ENCODE assay signal across 26 cellular contexts in genomic region chr1:228071839-228072657, GRCh38. TPM values are rescaled to one million over a fixed set of nuclear protein-coding genes. Genes with fewer than 3 reads are reported as not detected.
DNase-seq lines count a peak whose midpoint lies in the region; ATAC-seq, FAIRE-seq and TF ChIP-seq lines count a peak whose summit lies in the region.
"Had no signal": no experiment of that assay in that cellular context is flagged by ENCODE, and none has a peak within 500 bp of the region (broad histone marks: within the 10 kb centered on the region; RNA-seq: fewer than 3 reads in every experiment).

No MANE protein-coding gene starts in this region.

- H3K36me3 ChIP-seq in HEK293 (ENCODE audit: control insufficient read depth in 2 of 2, insufficient read depth in 1 of 2, low read length in 2 of 2) (no peaks in the 10 kb centered on the region), GM12878 (ENCODE audit: control insufficient read depth in 2 of 2, insufficient read depth in 2 of 2, low read length in 1 of 2) (no peaks in the 10 kb centered on the region), spleen (no peaks in the 10 kb centered on the region)
- H3K36me3 ChIP-seq: breast epithelium, neural progenitor cell, thyroid gland had no signal

- no peak for TF ChIP-seq POLR2A in GM12878 (IDR thresholded peaks at IDR 0.05; ENCODE audit: low read depth, low read length)
- TF ChIP-seq POLR2A in spleen (IDR thresholded peaks at IDR 0.05), result no peak

- no peaks in the 10 kb centered on the region for H3K9me3 Mint-ChIP-seq in activated T-cell treated with anti-CD3 and anti-CD28 coated beads, Interleukin-2, amount 50 U/mL, for 4 hours
- no peaks in the 10 kb centered on the region for H3K9me3 Mint-ChIP-seq in activated T-cell treated with anti-CD3 and anti-CD28 coated beads, Interleukin-2, amount 50 U/mL, for 24 hours
- H3K9me3 Mint-ChIP-seq: CD4-positive, CD25-positive, alpha-beta regulatory T cell; mesothelial cell of epicardium; neural progenitor cell had no signal

- H3K27me3 ChIP-seq in GM12878 (replicated peaks in 1 of 2; ENCODE audit: control insufficient read depth in 2 of 2, insufficient read depth in 2 of 2, low read length in 1 of 2), result no peaks in the 10 kb centered on the region
- H3K27me3 ChIP-seq in spleen (replicated peaks in 1 of 7), result peaks cover 0 to 34% (median 4%) of the 10 kb centered on the region in 7 donors
- H3K27me3 ChIP-seq: thyroid gland had no signal

- no peaks in the 10 kb centered on the region for H3K36me3 Mint-ChIP-seq in activated T-cell treated with anti-CD3 and anti-CD28 coated beads, Interleukin-2, amount 50 U/mL, for 4 hours (ENCODE audit: insufficient read depth)
- no peaks in the 10 kb centered on the region for H3K36me3 Mint-ChIP-seq in activated T-cell treated with anti-CD3 and anti-CD28 coated beads, Interleukin-2, amount 50 U/mL, for 24 hours (ENCODE audit: low read depth)
- H3K36me3 Mint-ChIP-seq: CD4-positive, CD25-positive, alpha-beta regulatory T cell; mesothelial cell of epicardium; neural progenitor cell had no signal

- SMC1A ChIA-PET in GM12878 (lab: Charles Lee; ENCODE audit: uncharacterized antibody, unreplicated experiment), result no interaction called here

- H3K4me3 Mint-ChIP-seq in activated T-cell treated with anti-CD3 and anti-CD28 coated beads, Interleukin-2, amount 50 U/mL, for 4 hours, result no peak overlapping the region
- no peak overlapping the region for H3K4me3 Mint-ChIP-seq in activated T-cell treated with anti-CD3 and anti-CD28 coated beads, Interleukin-2, amount 50 U/mL, for 24 hours
- H3K4me3 Mint-ChIP-seq: CD4-positive, CD25-positive, alpha-beta regulatory T cell; mesothelial cell of epicardium; neural progenitor cell had no signal

- CTCF ChIA-PET in HEK293 (lab: Yijun Ruan, JAX) (no interaction called here), GM12878 (lab: Yijun Ruan, JAX) (no interaction called here)

- H2AFZ ChIP-seq in GM12878 (ENCODE audit: control insufficient read depth, low read depth, low read length), result no peak overlapping the region
- H2AFZ ChIP-seq: neural progenitor cell had no signal

- no peak overlapping the region for H3K27ac Mint-ChIP-seq in activated T-cell treated with anti-CD3 and anti-CD28 coated beads, Interleukin-2, amount 50 U/mL, for 24 hours
- H3K27ac Mint-ChIP-seq: CD4-positive, CD25-positive, alpha-beta regulatory T cell; mesothelial cell of epicardium; neural progenitor cell had no signal

- no peaks in the 10 kb centered on the region for H3K79me2 ChIP-seq in GM12878 (ENCODE audit: control insufficient read depth, insufficient read depth, low read length)

- H4K20me1 ChIP-seq in GM12878 (ENCODE audit: control insufficient read depth, insufficient read depth), result no peaks in the 10 kb centered on the region

- H3K4me3 ChIP-seq in HEK293 (ENCODE audit: low read depth, low read length), result no peak overlapping the region
- no peak overlapping the region for H3K4me3 ChIP-seq in GM12878
- no peak overlapping the region for H3K4me3 ChIP-seq in spleen
- H3K4me3 ChIP-seq: breast epithelium, neural progenitor cell, psoas muscle, smooth muscle cell, thyroid gland had no signal

- TF ChIP-seq CTCF in HEK293 (tag by site-specific recombination; IDR thresholded peaks at IDR 0.05) (peak; percentile 65; the same call in 1 of the 2 replicates), GM12878 (IDR thresholded peaks at IDR 0.05 in 2 of 3, conservative IDR thresholded peaks at IDR 0.05 in 1 of 3; ENCODE audit: control insufficient read depth in 2 of 3, extremely low read depth in 1 of 3, insufficient read depth in 1 of 3, low read depth in 3 of 3, low read length in 3 of 3) (0 out of 6 replicates have a peak, but pooled peaks of 1 of the 3 experiments have one; percentile 7), spleen (IDR thresholded peaks at IDR 0.05 in 8 of 11, conservative IDR thresholded peaks at IDR 0.05 in 3 of 11) (no peak)

- ATAC-seq in activated T-cell treated with anti-CD3 and anti-CD28 coated beads, Interleukin-2, amount 50 U/mL, for 4 hours, result peak; percentile 18 to 32
- peak; percentile 58 for ATAC-seq in GM12878
- no peak for ATAC-seq in left colon

- TF ChIP-seq EP300 in GM12878 (IDR thresholded peaks at IDR 0.05; ENCODE audit: borderline replicate concordance in 1 of 2, control insufficient read depth in 1 of 2, low read depth in 2 of 2, low read length in 2 of 2), result no peak

- RAD21 ChIA-PET in GM12878 (lab: Charles Lee; ENCODE audit: unreplicated experiment), result no interaction called here

- H3K4me2 ChIP-seq in GM12878 (ENCODE audit: control insufficient read depth, insufficient read depth), result no peak overlapping the region
- H3K4me2 ChIP-seq: neural progenitor cell, smooth muscle cell had no signal

- POLR2A ChIA-PET in HEK293 (lab: Yijun Ruan, JAX) (no interaction called here), GM12878 (lab: Charles Lee) (no interaction called here)

- WGBS in GM12878 (ENCODE audit: insufficient coverage, insufficient replicate concordance, low lambda C conversion rate, missing lambda C conversion rate), result 16% methylated on average over 7 of the region's 7 CpGs
- 55 to 67% (median 64%) methylated on average over 6 to 7 of the region's 7 CpGs for WGBS in spleen, 5 donors

- FAIRE-seq in GM12878 (lab: Jason Lieb, UNC), result no peak
- FAIRE-seq: kidney had no signal

- H3K4me1 ChIP-seq in HEK293 (ENCODE audit: control insufficient read depth, insufficient read depth, low read length) (no peaks in the 10 kb centered on the region), GM12878 (ENCODE audit: control insufficient read depth, insufficient read depth, low read length) (no peaks in the 10 kb centered on the region), spleen (peaks cover 0 to 9% (median 0%) of the 10 kb centered on the region in 6 donors)
- H3K4me1 ChIP-seq: breast epithelium, psoas muscle had no signal

- BruUV-seq in GM12878 (replicated peaks; lab: Mats Ljungman, UMichigan), result no TSS peak

- H3K9ac ChIP-seq in GM12878 (ENCODE audit: control insufficient read depth, insufficient read depth, low read length), result no peak overlapping the region
- H3K9ac ChIP-seq: neural progenitor cell had no signal

- DNase-seq in activated T-cell treated with anti-CD3 and anti-CD28 coated beads, Interleukin-2, amount 50 U/mL, for 4 hours, result no peak
- DNase-seq in activated T-cell treated with anti-CD3 and anti-CD28 coated beads, Interleukin-2, amount 50 U/mL, for 24 hours, result no peak
- DNase-seq in GM12878 (ENCODE audit: low read depth, low spot score) (no peak), spleen (peak; percentile 39), left colon (no peak), NCI-H524 treated with DMSO at 0.1 percent for 48 hours (lab: John Stamatoyannopoulos, UW) (no peak), NCI-H2107 treated with DMSO at 0.1 percent for 48 hours (lab: John Stamatoyannopoulos, UW; ENCODE audit: unreplicated experiment) (no peak)
- DNase-seq: ACHN; activated CD4-positive, CD25-positive, alpha-beta regulatory T cell treated with anti-CD3 and anti-CD28 coated beads, Interleukin-2, amount 50 U/mL, for 72 hours; activated CD8-positive, alpha-beta memory T cell treated with anti-CD3 and anti-CD28 coated beads, Interleukin-2, amount 50 U/mL, for 48 hours; CD4-positive, CD25-positive, alpha-beta regulatory T cell; dermis blood vessel endothelial cell; foreskin melanocyte; kidney; NCI-H2081 treated with DMSO at 0.1 percent for 48 hours; NCI-H526 treated with DMSO at 0.1 percent for 48 hours; OCI-M1; psoas muscle; thyroid gland had no signal

- no peaks in the 10 kb centered on the region for H3K9me3 ChIP-seq in HEK293 (ENCODE audit: control insufficient read depth, insufficient read depth, low read depth, low read length)
- H3K9me3 ChIP-seq in GM12878 (replicated peaks; ENCODE audit: control insufficient read depth, insufficient read depth, low read length), result no peaks in the 10 kb centered on the region
- H3K9me3 ChIP-seq in spleen, result no peaks in the 10 kb centered on the region
- H3K9me3 ChIP-seq: breast epithelium, psoas muscle, thyroid gland had no signal

- no peak overlapping the region for H3K27ac ChIP-seq in HEK293 (ENCODE audit: extremely low read depth, low read depth, low read length)
- H3K27ac ChIP-seq in GM12878 (ENCODE audit: control insufficient read depth, insufficient read depth), result no peak overlapping the region
- no peak overlapping the region for H3K27ac ChIP-seq in spleen
- H3K27ac ChIP-seq: breast epithelium, epithelial cell of prostate, HL-60, neural progenitor cell, psoas muscle, thyroid gland had no signal

- no peak for TF ChIP-seq RAD21 in GM12878 (IDR thresholded peaks at IDR 0.05; ENCODE audit: insufficient read depth, low read depth, low read length)

- H3K27me3 Mint-ChIP-seq in activated T-cell treated with anti-CD3 and anti-CD28 coated beads, Interleukin-2, amount 50 U/mL, for 4 hours (ENCODE audit: low read depth), result peaks cover 3% of the 10 kb centered on the region
- peaks cover 3% of the 10 kb centered on the region for H3K27me3 Mint-ChIP-seq in activated T-cell treated with anti-CD3 and anti-CD28 coated beads, Interleukin-2, amount 50 U/mL, for 24 hours
- H3K27me3 Mint-ChIP-seq: CD4-positive, CD25-positive, alpha-beta regulatory T cell had no signal

- in situ Hi-C loops in GM12878 (cut with MboI), result no loop called here

- intact Hi-C loops in GM12878 (cut with micrococcal nuclease; ENCODE audit: unreplicated experiment) (loop anchor here (5.0 to 10.0 kb wide), 2 partner anchors 70 to 307 kb away; no protein-coding TSS in a partner anchor), spleen (cut with DNase I; ENCODE audit: low total_unique reads) (no loop called here), left colon (cut with DNase I, micrococcal nuclease) (no loop called here)

- H3K4me1 Mint-ChIP-seq in activated T-cell treated with anti-CD3 and anti-CD28 coated beads, Interleukin-2, amount 50 U/mL, for 4 hours (ENCODE audit: low read depth), result no peaks in the 10 kb centered on the region
- no peaks in the 10 kb centered on the region for H3K4me1 Mint-ChIP-seq in activated T-cell treated with anti-CD3 and anti-CD28 coated beads, Interleukin-2, amount 50 U/mL, for 24 hours (ENCODE audit: low read depth)

RNA-seq across cellular contexts. Expression of gene ARF1, which starts 10.5 kb away (rescaled TPM):
- 100 to 1,000 TPM; 404 to 411 (median 408) TPM for total RNA-seq in activated T-cell treated with anti-CD3 and anti-CD28 coated beads, Interleukin-2, amount 50 U/mL, for 4 hours
- total RNA-seq in GM12878 (2013; cell fraction: nucleolus; rRNA removed), result 46.2 and 52.9 TPM in 2 replicates
- total RNA-seq in GM12878 (2014; rRNA removed) (226 and 267 TPM in 2 replicates), GM12878 (2014; rRNA removed; fragmentation: Illumina TruSeq; extraction: Trizol) (113 and 131 TPM in 2 replicates), GM12878 (2021) (296 and 300 TPM in 2 replicates), spleen (100 to 1,000 TPM; 302 to 387 (median 338) TPM), left colon (100 to 1,000 TPM; 469 to 500 TPM)
- 141 TPM for polyA plus RNA-seq in GM12878 (2011; ENCODE audit: low read depth)
- polyA plus RNA-seq in GM12878 (2011; rRNA removed) (178 and 316 TPM in 2 replicates), GM12878 (2014; fragmentation: Illumina TruSeq; extraction: Trizol) (97.0 and 247 TPM in 2 replicates), GM12878 (2014; fragmentation: Nextera tagmentation; extraction: Ambion mirVana) (10 to 100 TPM; 48.4 to 97.3 TPM), GM12878 (2014; rRNA removed) (352 and 369 TPM in 2 replicates), GM12878 (2016; fragmentation: Nextera tagmentation; extraction: Ambion mirVana) (100 to 1,000 TPM; 481 to 508 TPM), spleen (100 to 1,000 TPM; 150 to 282 (median 231) TPM)
- 534 and 696 TPM in 2 replicates for polyA plus RNA-seq in GM12878 (2011; cell fraction: cytosol; rRNA removed)
- polyA plus RNA-seq in GM12878 (2011; cell fraction: nucleus; rRNA removed), result 285 and 308 TPM in 2 replicates
- 283 and 294 TPM in 2 replicates for polyA plus RNA-seq in GM12878 (2012)
- polyA minus RNA-seq in GM12878 (2011; rRNA and poly(A)+ RNA removed), result 403 and 507 TPM in 2 replicates
- 202 and 205 TPM in 2 replicates for polyA minus RNA-seq in GM12878 (2011; cell fraction: cytosol; rRNA and poly(A)+ RNA removed)
- 64.4 and 99.1 TPM in 2 replicates for polyA minus RNA-seq in GM12878 (2011; cell fraction: nucleus; rRNA and poly(A)+ RNA removed)

RNA-seq across cellular contexts. Expression of gene C1orf35, which starts 31.1 kb away (rescaled TPM):
- total RNA-seq in activated T-cell treated with anti-CD3 and anti-CD28 coated beads, Interleukin-2, amount 50 U/mL, for 4 hours, result 10 to 100 TPM; 41.0 to 41.9 (median 41.7) TPM
- 5.5 and 6.0 TPM in 2 replicates for total RNA-seq in GM12878 (2013; cell fraction: nucleolus; rRNA removed)
- total RNA-seq in GM12878 (2014; rRNA removed) (14.0 and 14.6 TPM in 2 replicates), GM12878 (2014; rRNA removed; fragmentation: Illumina TruSeq; extraction: Trizol) (5.9 and 6.7 TPM in 2 replicates), GM12878 (2021) (20.8 and 21.5 TPM in 2 replicates), spleen (10 to 100 TPM in 6 of 7 donors, 1 to 10 TPM in 1; 7.3 to 14.2 (median 11.9) TPM), left colon (10 to 100 TPM; 11.9 to 14.7 TPM)
- 5.1 TPM for polyA plus RNA-seq in GM12878 (2011; ENCODE audit: low read depth)
- polyA plus RNA-seq in GM12878 (2011; rRNA removed) (3.1 and 6.6 TPM in 2 replicates), GM12878 (2014; fragmentation: Illumina TruSeq; extraction: Trizol) (1.6 and 5.5 TPM in 2 replicates), GM12878 (2014; fragmentation: Nextera tagmentation; extraction: Ambion mirVana) (1 to 10 TPM; 2.5 to 4.8 TPM), GM12878 (2014; rRNA removed) (18.8 and 19.5 TPM in 2 replicates), GM12878 (2016; fragmentation: Nextera tagmentation; extraction: Ambion mirVana) (10 to 100 TPM; 26.7 to 27.0 TPM), spleen (10 to 100 TPM; 18.7 to 23.4 (median 21.7) TPM)
- 10.1 and 14.3 TPM in 2 replicates for polyA plus RNA-seq in GM12878 (2011; cell fraction: cytosol; rRNA removed)
- polyA plus RNA-seq in GM12878 (2011; cell fraction: nucleus; rRNA removed), result 23.8 and 28.1 TPM in 2 replicates
- polyA plus RNA-seq in GM12878 (2012), result 13.2 and 16.0 TPM in 2 replicates
- polyA minus RNA-seq in GM12878 (2011; rRNA and poly(A)+ RNA removed), result 1.2 and 2.7 TPM in 2 replicates
- 1.8 and 2.7 TPM in 2 replicates for polyA minus RNA-seq in GM12878 (2011; cell fraction: cytosol; rRNA and poly(A)+ RNA removed)
- polyA minus RNA-seq in GM12878 (2011; cell fraction: nucleus; rRNA and poly(A)+ RNA removed), result 3.5 and 4.8 TPM in 2 replicates

RNA-seq across cellular contexts. Expression of gene MRPL55, which starts 37.1 kb away (rescaled TPM):
- total RNA-seq in activated T-cell treated with anti-CD3 and anti-CD28 coated beads, Interleukin-2, amount 50 U/mL, for 4 hours, result 10 to 100 TPM; 82.3 to 93.0 (median 89.5) TPM
- 43.8 and 45.7 TPM in 2 replicates for total RNA-seq in GM12878 (2013; cell fraction: nucleolus; rRNA removed)
- total RNA-seq in GM12878 (2014; rRNA removed) (81.9 and 93.4 TPM in 2 replicates), GM12878 (2014; rRNA removed; fragmentation: Illumina TruSeq; extraction: Trizol) (25.5 and 35.1 TPM in 2 replicates), GM12878 (2021) (47.6 and 54.9 TPM in 2 replicates), spleen (100 to 1,000 TPM in 1 of 7 donors, 10 to 100 TPM in 6; 32.3 to 103 (median 39.0) TPM), left colon (10 to 100 TPM; 31.9 to 32.9 TPM)
- polyA plus RNA-seq in GM12878 (2011; ENCODE audit: low read depth), result 30.7 TPM
- polyA plus RNA-seq in GM12878 (2011; rRNA removed) (17.0 and 39.3 TPM in 2 replicates), GM12878 (2014; fragmentation: Illumina TruSeq; extraction: Trizol) (8.8 and 42.1 TPM in 2 replicates), GM12878 (2014; fragmentation: Nextera tagmentation; extraction: Ambion mirVana) (10 to 100 TPM; 15.1 to 56.7 TPM), GM12878 (2014; rRNA removed) (91.0 and 96.3 TPM in 2 replicates), GM12878 (2016; fragmentation: Nextera tagmentation; extraction: Ambion mirVana) (100 to 1,000 TPM; 129 to 143 TPM), spleen (100 to 1,000 TPM in 2 of 3 donors, 10 to 100 TPM in 1; 95.2 to 114 (median 111) TPM)
- 66.7 and 115 TPM in 2 replicates for polyA plus RNA-seq in GM12878 (2011; cell fraction: cytosol; rRNA removed)
- polyA plus RNA-seq in GM12878 (2011; cell fraction: nucleus; rRNA removed), result 172 and 194 TPM in 2 replicates
- 45.5 and 64.1 TPM in 2 replicates for polyA plus RNA-seq in GM12878 (2012)
- polyA minus RNA-seq in GM12878 (2011; rRNA and poly(A)+ RNA removed), result 24.7 and 44.2 TPM in 2 replicates
- 16.6 and 20.5 TPM in 2 replicates for polyA minus RNA-seq in GM12878 (2011; cell fraction: cytosol; rRNA and poly(A)+ RNA removed)
- 31.3 and 40.2 TPM in 2 replicates for polyA minus RNA-seq in GM12878 (2011; cell fraction: nucleus; rRNA and poly(A)+ RNA removed)
